Comparison of ENCODE assay signal across 22 cellular contexts in genomic region chr16:25034916-25035315, GRCh38. TPM values are rescaled to one million over a fixed set of nuclear protein-coding genes. Genes with fewer than 3 reads are reported as not detected.
A peak's percentile ranks its signal among the peaks of the same experiment; 100 is the strongest.
DNase-seq lines count a peak whose midpoint lies in the region; ATAC-seq and TF ChIP-seq lines count a peak whose summit lies in the region.
"Had no signal": no experiment of that assay in that cellular context is flagged by ENCODE, and none has a peak within 500 bp of the region (broad histone marks: within the 10 kb centered on the region; RNA-seq: fewer than 3 reads in every experiment).

No MANE protein-coding gene starts in this region.

- no peak overlapping the region for H3K27ac Mint-ChIP-seq in immature natural killer cell
- H3K27ac Mint-ChIP-seq: B cell, CD14-positive monocyte, H9, IgD-negative memory B cell had no signal

- no peaks in the 10 kb centered on the region for H3K9me3 Mint-ChIP-seq in immature natural killer cell
- H3K9me3 Mint-ChIP-seq: CD14-positive monocyte, H9, IgD-negative memory B cell had no signal

- peaks cover 0 to 11% (median 0%) of the 10 kb centered on the region in 3 donors for H3K36me3 Mint-ChIP-seq in immature natural killer cell
- H3K36me3 Mint-ChIP-seq: CD14-positive monocyte, IgD-negative memory B cell had no signal

- H3K4me3 ChIP-seq in fibroblast of villous mesenchyme (ENCODE audit: low read depth, low read length): no peak overlapping the region
- H3K4me3 ChIP-seq: GM23248 had no signal

- in situ Hi-C loops in ACHN (cut with HindIII; ENCODE audit: low pct_ligation_motif_present, low pct_unique_long_range_greater_than_20kb, low sequenced_read_pairs): no loop called here

- DNase-seq in ACHN (peak; percentile 22), HT1080 (ENCODE audit: low read depth) (peak; percentile 35), RPMI8226 (peak; percentile 2), fibroblast of villous mesenchyme (ENCODE audit: low read depth) (peak; percentile 50), immature natural killer cell (no peak)
- DNase-seq in stimulated activated CD4-positive, alpha-beta T cell treated with anti-CD3 and anti-CD28 coated beads, Interleukin-15, amount 100 ng/mL, for 24 hours: no peak
- DNase-seq: 8988T, GM23248, H9, MV-4-11, NCI-H1105 treated with DMSO at 0.1 percent for 48 hours, NCI-H2081, NCI-H2171, NCI-H446 treated with DMSO at 0.1 percent for 48 hours, NCI-H526 treated with DMSO at 0.1 percent for 48 hours, SIG-M5, SK-N-SH had no signal

- H3K27me3 Mint-ChIP-seq in immature natural killer cell (ENCODE audit: low read depth in 3 of 3): peaks cover 1 to 3% (median 2%) of the 10 kb centered on the region in 3 donors
- H3K27me3 Mint-ChIP-seq: B cell, IgD-negative memory B cell had no signal

- ATAC-seq in HG03196 (IDR thresholded peaks at IDR 0.05; ENCODE audit: unreplicated experiment) (no peak), HG03460 (IDR thresholded peaks at IDR 0.05; ENCODE audit: unreplicated experiment) (no peak)

- H3K4me3 Mint-ChIP-seq in immature natural killer cell: no peak overlapping the region
- H3K4me3 Mint-ChIP-seq: B cell, CD14-positive monocyte, H9, IgD-negative memory B cell had no signal

- H3K4me1 Mint-ChIP-seq in immature natural killer cell: peaks cover 27 to 30% of the 10 kb centered on the region in 2 donors

- TF ChIP-seq CTCF in fibroblast of villous mesenchyme (IDR thresholded peaks at IDR 0.05; ENCODE audit: insufficient read depth, low read depth, low read length): no peak

RNA-seq across cellular contexts. Expression of gene ARHGAP17, which starts 19.7 kb away (rescaled TPM):
- total RNA-seq in HT1080 (2014; rRNA removed; shearing (Covaris generic)): 18.4 and 49.4 TPM in 2 replicates
- polyA plus RNA-seq in HT1080 (2015; cell fraction: cytosol; rRNA removed): 52.5 and 71.3 TPM in 2 replicates
- 69.1 and 75.0 TPM in 2 replicates for polyA plus RNA-seq in HT1080 (2015; cell fraction: nucleus; rRNA removed)
- 32.5 and 36.7 TPM in 2 replicates for total RNA-seq in fibroblast of villous mesenchyme
- 10 to 100 TPM; 12.0 to 35.9 (median 14.5) TPM for polyA plus RNA-seq in immature natural killer cell

Comparison
In these comparisons a context has a peak if more than half of its experiments do, and no peak if none do; other contexts are left out.
1. DNase-seq: peak in ACHN (single experiment), HT1080 (single experiment), RPMI8226 (single experiment) and fibroblast of villous mesenchyme (single experiment); none in immature natural killer cell (0 of 3) and stimulated activated CD4-positive, alpha-beta T cell treated with anti-CD3 and anti-CD28 coated beads, Interleukin-15, amount 100 ng/mL, for 24 hours (single experiment).